2 cellular contexts compared by ENCODE assay signal in genomic region chr22:50643821-50644101, GRCh38. TPM values are rescaled to one million over a fixed set of nuclear protein-coding genes. Genes with fewer than 3 reads are reported as not detected.
"Had no signal": no experiment of that assay in that cellular context is flagged by ENCODE, and none has a peak within 500 bp of the region (broad histone marks: within the 10 kb centered on the region; RNA-seq: fewer than 3 reads in every experiment).

No MANE protein-coding gene starts in this region.

RNA-seq across cellular contexts. Expression of gene SHANK3, which starts 28.9 kb away (rescaled TPM):
- total RNA-seq: natural killer cell treated with Interleukin-12 subunit alpha and Interleukin-12 subunit beta and Interleukin-15 and Interleukin-18, amount 100 ng/mL, for 72 hours had no signal
- polyA plus RNA-seq: naive thymus-derived CD4-positive, alpha-beta T cell had no signal

RNA-seq across cellular contexts. Expression of gene MAPK8IP2, which starts 43.2 kb away (rescaled TPM):
- polyA plus RNA-seq: naive thymus-derived CD4-positive, alpha-beta T cell had no signal
